7 cellular contexts compared by ENCODE assay signal in genomic region chr16:17306211-17306610, GRCh38.
A peak's percentile ranks its signal among the peaks of the same experiment; 100 is the strongest.
DNase-seq lines count a peak whose midpoint lies in the region; ATAC-seq and TF ChIP-seq lines count a peak whose summit lies in the region.
"Not testable (repeated sequence)": the region's sequence is repeated elsewhere in the genome, so short reads cannot be mapped to it uniquely, and the experiment has no call there.

No MANE protein-coding gene starts in this region.

- not testable (repeated sequence) for H3K4me3 Mint-ChIP-seq in CD4-positive, alpha-beta T cell; activated CD4-positive, alpha-beta T cell treated with anti-CD3 and anti-CD28 coated beads for 36 hours; activated T-helper 2 cell treated with anti-CD3 and anti-CD28 coated beads, Interferon-gamma antibody, Interleukin-2, Interleukin-4, amounts not matched to agents 10 μg/mL and 5 μg/mL and 100 μg/mL, durations not matched to agents 14 hours and 24 hours and 36 hours (ENCODE audit: low read depth); central memory CD8-positive, alpha-beta T cell

- H3K4me1 Mint-ChIP-seq in CD4-positive, alpha-beta T cell (ENCODE audit: low read depth), result peaks cover 77% of the 10 kb centered on the region
- peaks cover 46% of the 10 kb centered on the region for H3K4me1 Mint-ChIP-seq in activated CD4-positive, alpha-beta T cell treated with anti-CD3 and anti-CD28 coated beads for 36 hours
- H3K4me1 Mint-ChIP-seq in activated T-helper 2 cell treated with anti-CD3 and anti-CD28 coated beads, Interferon-gamma antibody, Interleukin-2, Interleukin-4, amounts not matched to agents 10 μg/mL and 5 μg/mL and 100 μg/mL, durations not matched to agents 14 hours and 24 hours and 36 hours (ENCODE audit: low read depth), result peaks cover 43% of the 10 kb centered on the region
- peaks cover 36% of the 10 kb centered on the region for H3K4me1 Mint-ChIP-seq in central memory CD8-positive, alpha-beta T cell

- not testable (repeated sequence) for H3K27me3 ChIP-seq in CD4-positive, alpha-beta T cell (ENCODE audit: control insufficient read depth, insufficient read depth, low read length); muscle layer of duodenum (ENCODE audit: low read depth, low read length); sigmoid colon
- peaks cover 27% of the 10 kb centered on the region for H3K27me3 ChIP-seq in OCI-LY3 (ENCODE audit: low read depth, low read length)

- H4K20me1 ChIP-seq in OCI-LY3 (ENCODE audit: insufficient read depth, low read length), result not testable (repeated sequence)

- 86 to 90% methylated on average over 9 of the region's 9 CpGs for WGBS in sigmoid colon, 2 donors

- CTCF ChIA-PET in CD4-positive, alpha-beta T cell (lab: Charles Lee), result not testable (repeated sequence)
- CTCF ChIA-PET in activated CD4-positive, alpha-beta T cell treated with anti-CD3 and anti-CD28 coated beads for 36 hours (lab: Charles Lee), result interaction anchor here (0.6 kb wide), 1 partner anchor 115 kb away, joined by 3 read pairs; no protein-coding TSS in a partner anchor

- not testable (repeated sequence) for DNase-seq in CD4-positive, alpha-beta T cell; activated CD4-positive, alpha-beta T cell treated with anti-CD3 and anti-CD28 coated beads for 36 hours; activated T-helper 2 cell treated with anti-CD3 and anti-CD28 coated beads, Interferon-gamma antibody, Interleukin-2, Interleukin-4, amounts not matched to agents 10 μg/mL and 5 μg/mL and 100 μg/mL, durations not matched to agents 14 hours and 24 hours and 36 hours (ENCODE audit: low spot score); central memory CD8-positive, alpha-beta T cell (ENCODE audit: low spot score in 2 of 2); sigmoid colon

- intact Hi-C loops in CD4-positive, alpha-beta T cell (cut with DNase I, micrococcal nuclease); activated CD4-positive, alpha-beta T cell treated with anti-CD3 and anti-CD28 coated beads for 36 hours (cut with DNase I, micrococcal nuclease); activated T-helper 2 cell treated with anti-CD3 and anti-CD28 coated beads, Interferon-gamma antibody, Interleukin-2, Interleukin-4, amounts not matched to agents 10 μg/mL and 5 μg/mL and 100 μg/mL, durations not matched to agents 14 hours and 24 hours and 36 hours (cut with micrococcal nuclease): not testable (repeated sequence)
- intact Hi-C loops in sigmoid colon (cut with DNase I), result loop anchor here (5.0 kb wide), 1 partner anchor 34 kb away; no protein-coding TSS in a partner anchor

- TF ChIP-seq POLR2A in sigmoid colon (IDR thresholded peaks at IDR 0.05), result not testable (repeated sequence)

- POLR2A ChIA-PET in CD4-positive, alpha-beta T cell (lab: Charles Lee), result not testable (repeated sequence)
- POLR2A ChIA-PET in activated CD4-positive, alpha-beta T cell treated with anti-CD3 and anti-CD28 coated beads for 36 hours (lab: Charles Lee), result interaction anchor here (0.8 kb wide), 1 partner anchor 111 kb away, joined by 3 read pairs; no protein-coding TSS in a partner anchor

- H3K27me3 Mint-ChIP-seq in CD4-positive, alpha-beta T cell; activated CD4-positive, alpha-beta T cell treated with anti-CD3 and anti-CD28 coated beads for 36 hours; activated T-helper 2 cell treated with anti-CD3 and anti-CD28 coated beads, Interferon-gamma antibody, Interleukin-2, Interleukin-4, amounts not matched to agents 10 μg/mL and 5 μg/mL and 100 μg/mL, durations not matched to agents 14 hours and 24 hours and 36 hours (ENCODE audit: low read depth); central memory CD8-positive, alpha-beta T cell: not testable (repeated sequence)

- not testable (repeated sequence) for H3K9me3 ChIP-seq in CD4-positive, alpha-beta T cell (ENCODE audit: control insufficient read depth, low read length); OCI-LY3 (ENCODE audit: insufficient read depth, low read length); muscle layer of duodenum (ENCODE audit: control insufficient read depth in 1 of 2, low read length in 2 of 2); sigmoid colon

- H3K4me1 ChIP-seq in OCI-LY3 (ENCODE audit: low read length) (peaks cover 33% of the 10 kb centered on the region), muscle layer of duodenum (ENCODE audit: control insufficient read depth in 1 of 2, insufficient read depth in 2 of 2, low read length in 2 of 2) (peaks cover 26 to 29% of the 10 kb centered on the region in 2 donors), sigmoid colon (peaks cover 0 to 90% (median 76%) of the 10 kb centered on the region in 4 donors)

- H3K4me3 ChIP-seq in OCI-LY3 (ENCODE audit: low read length); muscle layer of duodenum (ENCODE audit: low read depth in 1 of 2, low read length in 2 of 2); sigmoid colon: not testable (repeated sequence)

- not testable (repeated sequence) for H3K36me3 ChIP-seq in OCI-LY3 (replicated peaks; ENCODE audit: low read depth, low read length); muscle layer of duodenum (ENCODE audit: control insufficient read depth in 1 of 2, insufficient read depth in 2 of 2, low read length in 2 of 2); sigmoid colon

- not testable (repeated sequence) for H3K9ac ChIP-seq in OCI-LY3 (ENCODE audit: low read length)

- not testable (repeated sequence) for TF ChIP-seq CTCF in CD4-positive, alpha-beta T cell (IDR thresholded peaks at IDR 0.05); OCI-LY3 (IDR thresholded peaks at IDR 0.05; ENCODE audit: low read depth, low read length); sigmoid colon (IDR thresholded peaks at IDR 0.05)

- H2AFZ ChIP-seq in OCI-LY3 (ENCODE audit: low read depth, low read length), result not testable (repeated sequence)

- not testable (repeated sequence) for H3K36me3 Mint-ChIP-seq in CD4-positive, alpha-beta T cell (ENCODE audit: low read depth); activated CD4-positive, alpha-beta T cell treated with anti-CD3 and anti-CD28 coated beads for 36 hours (ENCODE audit: low read depth); activated T-helper 2 cell treated with anti-CD3 and anti-CD28 coated beads, Interferon-gamma antibody, Interleukin-2, Interleukin-4, amounts not matched to agents 10 μg/mL and 5 μg/mL and 100 μg/mL, durations not matched to agents 14 hours and 24 hours and 36 hours (ENCODE audit: low read depth); central memory CD8-positive, alpha-beta T cell (ENCODE audit: insufficient read depth)

- H3K27ac ChIP-seq in CD4-positive, alpha-beta T cell (ENCODE audit: low read depth, low read length); OCI-LY3 (ENCODE audit: low read length): not testable (repeated sequence)
- peak overlapping the region; percentile 10 for H3K27ac ChIP-seq in muscle layer of duodenum (ENCODE audit: low read length)
- H3K27ac ChIP-seq in sigmoid colon, result peak overlapping the region in 3 of 4 donors; percentile 95 to 97 (median 96)

- ATAC-seq in CD4-positive, alpha-beta T cell (ENCODE audit: poor library complexity); activated CD4-positive, alpha-beta T cell treated with anti-CD3 and anti-CD28 coated beads for 36 hours; central memory CD8-positive, alpha-beta T cell (replicated peaks; ENCODE audit: extremely low read depth, poor library complexity, severe bottlenecking): not testable (repeated sequence)

- TF ChIP-seq EP300 in sigmoid colon (IDR thresholded peaks at IDR 0.05), result not testable (repeated sequence)

- not testable (repeated sequence) for H3K79me2 ChIP-seq in OCI-LY3 (ENCODE audit: low read length)

- H3K27ac Mint-ChIP-seq in CD4-positive, alpha-beta T cell, result peak overlapping the region; percentile 32
- peak overlapping the region; percentile 16 for H3K27ac Mint-ChIP-seq in activated CD4-positive, alpha-beta T cell treated with anti-CD3 and anti-CD28 coated beads for 36 hours
- peak overlapping the region; percentile 70 for H3K27ac Mint-ChIP-seq in activated T-helper 2 cell treated with anti-CD3 and anti-CD28 coated beads, Interferon-gamma antibody, Interleukin-2, Interleukin-4, amounts not matched to agents 10 μg/mL and 5 μg/mL and 100 μg/mL, durations not matched to agents 14 hours and 24 hours and 36 hours
- peak overlapping the region; percentile 52 for H3K27ac Mint-ChIP-seq in central memory CD8-positive, alpha-beta T cell (ENCODE audit: low read depth)

- 0 out of 2 replicates have a peak overlapping the region, but pooled peaks have one; percentile 36 for H3K4me2 ChIP-seq in OCI-LY3 (ENCODE audit: low read length)

- H3K9me3 Mint-ChIP-seq in CD4-positive, alpha-beta T cell; activated CD4-positive, alpha-beta T cell treated with anti-CD3 and anti-CD28 coated beads for 36 hours (ENCODE audit: low read depth); activated T-helper 2 cell treated with anti-CD3 and anti-CD28 coated beads, Interferon-gamma antibody, Interleukin-2, Interleukin-4, amounts not matched to agents 10 μg/mL and 5 μg/mL and 100 μg/mL, durations not matched to agents 14 hours and 24 hours and 36 hours; central memory CD8-positive, alpha-beta T cell: not testable (repeated sequence)

Comparison
In these comparisons a context has a peak if more than half of its experiments do, and no peak if none do; other contexts are left out.
1. H3K27ac Mint-ChIP-seq: peak in every context shown above with its lines; median percentile 70 in activated T-helper 2 cell treated with anti-CD3 and anti-CD28 coated beads, Interferon-gamma antibody, Interleukin-2, Interleukin-4, amounts not matched to agents 10 μg/mL and 5 μg/mL and 100 μg/mL, durations not matched to agents 14 hours and 24 hours and 36 hours; 52 in central memory CD8-positive, alpha-beta T cell; 32 in CD4-positive, alpha-beta T cell; 16 in activated CD4-positive, alpha-beta T cell treated with anti-CD3 and anti-CD28 coated beads for 36 hours.